ENCODE assay signal across 8 cellular contexts in the genomic region with DNA sequence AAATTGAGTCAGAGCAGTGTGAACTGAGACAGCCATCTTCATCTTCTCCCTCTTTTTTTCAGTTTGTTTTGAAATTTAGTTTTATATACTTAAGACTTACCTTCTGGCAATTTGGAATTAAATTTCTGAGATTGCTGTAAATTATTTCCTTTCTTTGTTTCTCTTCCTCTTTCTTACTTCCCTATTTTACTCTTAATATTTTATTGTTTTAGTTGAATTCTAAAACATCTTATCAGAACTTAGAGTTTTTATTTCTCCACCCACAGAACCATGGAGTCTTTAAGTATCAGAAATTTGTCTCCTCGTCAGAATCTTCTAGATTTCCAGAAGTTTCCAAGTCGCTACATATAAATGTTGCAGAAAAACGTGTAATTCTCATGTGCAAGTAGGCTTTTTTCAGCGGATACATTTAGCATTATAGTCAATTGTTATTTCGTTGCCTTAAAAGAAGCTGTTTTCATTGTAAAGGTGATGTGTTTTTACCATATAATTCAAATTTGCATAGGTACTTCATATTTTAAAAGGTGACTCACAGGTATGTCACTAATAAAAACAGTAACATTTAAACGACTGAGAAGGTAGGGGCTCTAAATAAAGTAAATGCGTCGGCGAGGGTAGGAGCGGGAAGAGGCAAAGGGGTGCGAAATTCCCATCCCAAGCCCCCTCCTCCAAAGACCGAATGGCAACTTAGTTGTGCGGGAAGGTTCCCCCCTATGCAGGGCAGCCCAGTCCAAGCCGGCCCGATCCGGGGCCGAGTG. TPM values are rescaled to one million over a fixed set of nuclear protein-coding genes. Genes with fewer than 3 reads are reported as not detected.
DNase-seq lines count a peak whose midpoint lies in the region; ATAC-seq, FAIRE-seq and TF ChIP-seq lines count a peak whose summit lies in the region.

No MANE protein-coding gene starts in this region.

- peaks cover 25% of the 10 kb centered on the region for H3K36me3 Mint-ChIP-seq in Caco-2 (ENCODE audit: insufficient read depth, unreplicated experiment)
- no peaks in the 10 kb centered on the region for H3K36me3 Mint-ChIP-seq in activated naive CD8-positive, alpha-beta T cell treated with anti-CD3 and anti-CD28 coated beads for 36 hours

- H3K27ac ChIP-seq in iPS-20b (ENCODE audit: low read length): no peak overlapping the region
- peak overlapping the region; percentile 75 for H3K27ac ChIP-seq in subcutaneous abdominal adipose tissue (ENCODE audit: low read depth, low read length)

- peak overlapping the region; percentile 85 for H3K27ac Mint-ChIP-seq in Caco-2 (ENCODE audit: unreplicated experiment)
- H3K27ac Mint-ChIP-seq in activated naive CD8-positive, alpha-beta T cell treated with anti-CD3 and anti-CD28 coated beads for 36 hours: no peak overlapping the region

- CTCF ChIA-PET in Caco-2 (lab: Charles Lee): no interaction called here

- TSS peak; percentile 81 for BruUV-seq in Caco-2 (replicated peaks; lab: Mats Ljungman, UMichigan)

- peak overlapping the region; percentile 97 for H3K4me3 ChIP-seq in Caco-2 (ENCODE audit: low read depth, low read length)
- peak overlapping the region; percentile 71 for H3K4me3 ChIP-seq in iPS-20b (ENCODE audit: low read length)
- H3K4me3 ChIP-seq in subcutaneous abdominal adipose tissue (ENCODE audit: low read depth in 1 of 5, low read length in 5 of 5): peak overlapping the region; percentile 83 to 99 (median 94)

- TF ChIP-seq POLR2A in GM12891 (IDR thresholded peaks at IDR 0.05; ENCODE audit: low read depth, low read length): no peak

- H3K27me3 ChIP-seq in Caco-2 (replicated peaks; ENCODE audit: control insufficient read depth, insufficient read depth, low read length) (no peaks in the 10 kb centered on the region), iPS-20b (ENCODE audit: insufficient read depth, low read length) (peaks cover 27% of the 10 kb centered on the region; the same call in 1 of the 2 replicates), subcutaneous abdominal adipose tissue (ENCODE audit: control insufficient read depth in 5 of 5, insufficient read depth in 4 of 5, low read length in 5 of 5) (peaks cover 0 to 4% (median 0%) of the 10 kb centered on the region in 5 donors)

- no peak for FAIRE-seq in GM12891 (lab: Jason Lieb, UNC)

- intact Hi-C loops in Caco-2 (cut with micrococcal nuclease; ENCODE audit: unreplicated experiment): no loop called here

- no peak for TF ChIP-seq CTCF in Caco-2 (IDR thresholded peaks at IDR 0.05; ENCODE audit: insufficient read depth in 1 of 2, low read depth in 1 of 2, low read length in 1 of 2, severe bottlenecking in 1 of 2, unreplicated experiment in 1 of 2)

- ATAC-seq in HG03432 (IDR thresholded peaks at IDR 0.05; ENCODE audit: unreplicated experiment): peak; percentile 0

- H3K36me3 ChIP-seq in Caco-2 (ENCODE audit: control insufficient read depth, insufficient read depth, low read length) (no peaks in the 10 kb centered on the region), iPS-20b (ENCODE audit: insufficient read depth, low read depth, low read length) (no peaks in the 10 kb centered on the region), subcutaneous abdominal adipose tissue (ENCODE audit: control insufficient read depth in 5 of 5, insufficient read depth in 5 of 5, low read length in 5 of 5) (no peaks in the 10 kb centered on the region)

- H3K4me3 Mint-ChIP-seq in Caco-2 (ENCODE audit: unreplicated experiment): peak overlapping the region; percentile 89
- H3K4me3 Mint-ChIP-seq in activated naive CD8-positive, alpha-beta T cell treated with anti-CD3 and anti-CD28 coated beads for 36 hours: peak overlapping the region; percentile 79

- peaks cover 7% of the 10 kb centered on the region for H3K4me1 Mint-ChIP-seq in Caco-2 (ENCODE audit: low read depth, unreplicated experiment)
- H3K4me1 Mint-ChIP-seq in activated naive CD8-positive, alpha-beta T cell treated with anti-CD3 and anti-CD28 coated beads for 36 hours: peaks cover 14% of the 10 kb centered on the region

- H3K9me3 Mint-ChIP-seq in Caco-2 (ENCODE audit: unreplicated experiment): no peaks in the 10 kb centered on the region
- no peaks in the 10 kb centered on the region for H3K9me3 Mint-ChIP-seq in activated naive CD8-positive, alpha-beta T cell treated with anti-CD3 and anti-CD28 coated beads for 36 hours

- H3K9me3 ChIP-seq in Caco-2 (no peaks in the 10 kb centered on the region), iPS-20b (ENCODE audit: insufficient read depth, low read depth, low read length) (no peaks in the 10 kb centered on the region), subcutaneous abdominal adipose tissue (ENCODE audit: control insufficient read depth in 5 of 5, low read length in 5 of 5) (no peaks in the 10 kb centered on the region)

- H3K9ac ChIP-seq in iPS-20b (ENCODE audit: low read depth, low read length) (peak overlapping the region; percentile 81), subcutaneous abdominal adipose tissue (ENCODE audit: low read length in 5 of 5) (peak overlapping the region; percentile 65 to 92 (median 75))

- H3K4me1 ChIP-seq in Caco-2 (peaks cover 24% of the 10 kb centered on the region), iPS-20b (ENCODE audit: insufficient read depth, low read length) (peaks cover 5% of the 10 kb centered on the region; the same call in 1 of the 2 replicates), subcutaneous abdominal adipose tissue (ENCODE audit: control insufficient read depth in 5 of 5, insufficient read depth in 5 of 5, low read length in 5 of 5) (peaks cover 0 to 21% (median 13%) of the 10 kb centered on the region in 5 donors)

- DNase-seq in Caco-2 (no peak), EL (no peak), GM12891 (ENCODE audit: insufficient read length, low spot score) (no peak), NCI-H524 (lab: John Stamatoyannopoulos, UW) (no peak)
- DNase-seq in activated naive CD8-positive, alpha-beta T cell treated with anti-CD3 and anti-CD28 coated beads for 36 hours: no peak

- no peaks in the 10 kb centered on the region for H3K27me3 Mint-ChIP-seq in Caco-2 (ENCODE audit: insufficient read depth, unreplicated experiment)
- H3K27me3 Mint-ChIP-seq in activated naive CD8-positive, alpha-beta T cell treated with anti-CD3 and anti-CD28 coated beads for 36 hours: peaks cover 53% of the 10 kb centered on the region

- POLR2A ChIA-PET in Caco-2 (lab: Charles Lee): interaction anchor here (0.5 kb wide), 1 partner anchor 89 kb away, joined by 3 read pairs; no protein-coding TSS in a partner anchor

TF ChIP-seq in GM12891, 5 proteins besides CTCF, POLR2A, EP300 and RAD21:
- TF ChIP-seq PAX5 (IDR thresholded peaks at IDR 0.05; ENCODE audit: insufficient read depth, low read length, severe bottlenecking): no peak
- TF ChIP-seq SPI1 (IDR thresholded peaks at IDR 0.05; ENCODE audit: low read depth, low read length): no peak; the same call in 1 of the 2 replicates
- TF ChIP-seq TAF1 (IDR thresholded peaks at IDR 0.05; ENCODE audit: low read depth, low read length): no peak
- TF ChIP-seq POU2F2 (IDR thresholded peaks at IDR 0.05; ENCODE audit: low read depth, low read length): no peak
- no peak for TF ChIP-seq POLR2AphosphoS5 (IDR thresholded peaks at IDR 0.05; ENCODE audit: low read depth, low read length)
TF ChIP-seq in GM12891: peak in this region for 0.

RNA-seq across cellular contexts. Expression of a gene that starts 0.9 kb away (rescaled TPM):
- total RNA-seq in Caco-2 (2022): 39.9 and 43.0 TPM in 2 replicates
- total RNA-seq in activated naive CD8-positive, alpha-beta T cell treated with anti-CD3 and anti-CD28 coated beads for 36 hours: 1 to 10 TPM; 1.6 TPM
- polyA plus RNA-seq in GM12891 (2012; ENCODE audit: low read depth, missing spikeins): 1.8 TPM

Comparison
In these comparisons a context has a peak if more than half of its experiments do, and no peak if none do; other contexts are left out.
1. RNA of a gene that starts 0.9 kb away (total RNA-seq): 39.9 to 43.0 TPM in Caco-2; 1.6 TPM in activated naive CD8-positive, alpha-beta T cell treated with anti-CD3 and anti-CD28 coated beads for 36 hours; every median in the first group is over 10 times any median in the second.
2. Peak in every context shown above with its lines, with median percentiles within 50 percentile points of each other: H3K4me3 ChIP-seq.